In genomic region chr4:8780086-8780485, GRCh38 we compare ENCODE assay signal across 24 cellular contexts.
A peak's percentile ranks its signal among the peaks of the same experiment; 100 is the strongest.
DNase-seq lines count a peak whose midpoint lies in the region; ATAC-seq, FAIRE-seq and TF ChIP-seq lines count a peak whose summit lies in the region.
"Had no signal": no experiment of that assay in that cellular context is flagged by ENCODE, and none has a peak within 500 bp of the region (broad histone marks: within the 10 kb centered on the region; RNA-seq: fewer than 3 reads in every experiment).

No MANE protein-coding gene starts in this region.

- H3K27me3 ChIP-seq in H1 (replicated peaks in 1 of 4; ENCODE audit: control insufficient read depth in 3 of 4, extremely low read depth in 1 of 4, insufficient read depth in 3 of 4, low read length in 3 of 4): no peaks in the 10 kb centered on the region
- no peaks in the 10 kb centered on the region for H3K27me3 ChIP-seq in gastrocnemius medialis
- H3K27me3 ChIP-seq: BE2C, BLaER1 had no signal

- H2AK5ac ChIP-seq in H1 (ENCODE audit: low read depth, low read length): no peak overlapping the region

- ATAC-seq in Right ventricle myocardium inferior: no peak
- ATAC-seq in Right ventricle myocardium superior (ENCODE audit: poor library complexity): no peak
- no peak for ATAC-seq in gastrocnemius medialis
- ATAC-seq: A549, GM12878 had no signal

- H4K20me1 ChIP-seq in H1 (replicated peaks in 1 of 2; ENCODE audit: control insufficient read depth in 1 of 2, insufficient read depth in 2 of 2, low read length in 2 of 2): no peaks in the 10 kb centered on the region
- H4K20me1 ChIP-seq: BLaER1 had no signal

- H3K14ac ChIP-seq in H1 (ENCODE audit: insufficient read length): no peak overlapping the region

- no peak for FAIRE-seq in H1 (lab: Jason Lieb, UNC)
- FAIRE-seq: A549, GM12878, GM12892, GM18507 had no signal

- no peak overlapping the region for H2BK20ac ChIP-seq in H1 (ENCODE audit: low read length)

- 84% methylated on average over 11 of the region's 13 CpGs; no CpG with 5 or more reads in 1 of the 2 experiments for WGBS in H1 (ENCODE audit: extremely low coverage in 1 of 2, insufficient coverage in 1 of 2, insufficient read length in 1 of 2, insufficient replicate concordance in 2 of 2, low coverage in 1 of 2, low lambda C conversion rate in 2 of 2, missing lambda C conversion rate in 1 of 2), 2 experiments

- POLR2A ChIA-PET in H1 (lab: Charles Lee; ENCODE audit: partially characterized antibody): no interaction called here

- TF ChIP-seq CTCF in H1 (IDR thresholded peaks at IDR 0.05; ENCODE audit: control extremely low read depth in 1 of 3, insufficient read depth in 1 of 3, low read depth in 1 of 3, low read length in 3 of 3) (no peak), gastrocnemius medialis (IDR thresholded peaks at IDR 0.05 in 4 of 5, conservative IDR thresholded peaks at IDR 0.05 in 1 of 5) (no peak)

- intact Hi-C loops in Right ventricle myocardium inferior (cut with DNase I) (no loop called here), Right ventricle myocardium superior (cut with DNase I) (no loop called here), gastrocnemius medialis (cut with DNase I; ENCODE audit: low total_unique reads) (no loop called here)

- TF ChIP-seq EP300 in H1 (IDR thresholded peaks at IDR 0.05; ENCODE audit: borderline replicate concordance in 1 of 2, low read depth in 2 of 2, low read length in 2 of 2): no peak

- H3K23me2 ChIP-seq in H1 (ENCODE audit: low read depth, low read length): no peaks in the 10 kb centered on the region

- no peak for TF ChIP-seq RAD21 in H1 (IDR thresholded peaks at IDR 0.05 in 1 of 2, conservative IDR thresholded peaks at IDR 0.05 in 1 of 2; ENCODE audit: low read depth in 2 of 2, low read length in 2 of 2)

- no peak overlapping the region for H4K91ac ChIP-seq in H1 (replicated peaks; ENCODE audit: insufficient read length, low read length)

- DNase-seq in Right ventricle myocardium inferior (ENCODE audit: missing footprints) (peak; percentile 50), Right ventricle myocardium superior (no peak), H1 (ENCODE audit: low read depth in 1 of 2, low spot score in 2 of 2) (no peak), NCI-H1092 (lab: John Stamatoyannopoulos, UW) (no peak), gastrocnemius medialis (no peak)
- DNase-seq: BE2C; C1 segment of cervical spinal cord; CD4-positive, alpha-beta memory T cell; CD4-positive, CD25-positive, alpha-beta regulatory T cell; CD8-positive, alpha-beta memory T cell; COR-L47; DMS 273 treated with DMSO at 0.1 percent for 48 hours; DMS153; DMS53; DMS79; DND-41; EL; GDM1 had no signal

- H3K4me3 ChIP-seq in H1 (ENCODE audit: extremely low read depth in 1 of 4, insufficient read depth in 2 of 4, low read depth in 3 of 4, low read length in 4 of 4) (no peak overlapping the region), gastrocnemius medialis (no peak overlapping the region)
- H3K4me3 ChIP-seq: A549, BLaER1, GM12878 had no signal

- H3K56ac ChIP-seq in H1 (replicated peaks; ENCODE audit: insufficient read length, low read depth, low read length): no peak overlapping the region

- no peak overlapping the region for H3K9ac ChIP-seq in H1 (replicated peaks in 1 of 4; ENCODE audit: extremely low read depth in 1 of 4, low read depth in 3 of 4, low read length in 3 of 4)
- H3K9ac ChIP-seq: BLaER1 had no signal

- CTCF ChIA-PET in H1 (lab: Charles Lee; ENCODE audit: partially characterized antibody): interaction anchor here (1.6 kb wide), 1 partner anchor 17 kb away, joined by 4 read pairs; no protein-coding TSS in a partner anchor

- no peaks in the 10 kb centered on the region for H3K79me2 ChIP-seq in H1 (ENCODE audit: control insufficient read depth in 1 of 2, insufficient read depth in 2 of 2, low read length in 2 of 2)

- peak overlapping the region; percentile 51; the same call in 1 of the 2 replicates for H4K8ac ChIP-seq in H1 (ENCODE audit: extremely low read depth, insufficient read depth, low read length)

- H2AFZ ChIP-seq in H1 (ENCODE audit: low read length): no peak overlapping the region

- no peak overlapping the region for H2BK12ac ChIP-seq in H1 (ENCODE audit: low read depth, low read length)

- H2BK120ac ChIP-seq in H1 (replicated peaks; ENCODE audit: low read depth, low read length): no peak overlapping the region

- H3K27ac ChIP-seq in H1 (ENCODE audit: low read depth, low read length): no peak overlapping the region
- no peak overlapping the region for H3K27ac ChIP-seq in gastrocnemius medialis
- H3K27ac ChIP-seq: 22Rv1, A549, BLaER1 had no signal

- TF ChIP-seq POLR2A in H1 (IDR thresholded peaks at IDR 0.05; ENCODE audit: control extremely low read depth in 1 of 2, low read depth in 2 of 2, low read length in 2 of 2): no peak
- no peak for TF ChIP-seq POLR2A in gastrocnemius medialis (IDR thresholded peaks at IDR 0.05)

- no peak overlapping the region for H4K5ac ChIP-seq in H1 (ENCODE audit: insufficient read length, low read depth, low read length)

- no peaks in the 10 kb centered on the region for H3K36me3 ChIP-seq in H1 (ENCODE audit: control insufficient read depth in 2 of 4, insufficient read depth in 4 of 4, low read length in 3 of 4)
- H3K36me3 ChIP-seq in gastrocnemius medialis: no peaks in the 10 kb centered on the region
- H3K36me3 ChIP-seq: BE2C, BLaER1 had no signal

- H2BK15ac ChIP-seq in H1 (ENCODE audit: low read length): no peak overlapping the region

- H3K9me3 ChIP-seq in H1 (ENCODE audit: insufficient read depth in 2 of 2, low read depth in 1 of 2, low read length in 1 of 2) (no peaks in the 10 kb centered on the region), gastrocnemius medialis (no peaks in the 10 kb centered on the region)
- H3K9me3 ChIP-seq: A549, BE2C, BLaER1 had no signal

- H3K4ac ChIP-seq in H1 (replicated peaks; ENCODE audit: insufficient read length, low read depth, low read length): no peak overlapping the region

- H3K23ac ChIP-seq in H1 (ENCODE audit: insufficient read length): no peak overlapping the region

- H3K79me1 ChIP-seq in H1 (ENCODE audit: low read depth, low read length): no peaks in the 10 kb centered on the region

- in situ Hi-C loops in gastrocnemius medialis (cut with MboI; ENCODE audit: low sequenced_read_pairs in 4 of 4): no loop called here

- H3K4me1 ChIP-seq in H1 (replicated peaks in 1 of 4; ENCODE audit: control insufficient read depth in 3 of 4, insufficient read depth in 4 of 4, low read length in 3 of 4) (no peaks in the 10 kb centered on the region; a peak in 1 of 7 replicates), gastrocnemius medialis (no peaks in the 10 kb centered on the region)
- H3K4me1 ChIP-seq: A549, BE2C, BLaER1 had no signal

- H2BK5ac ChIP-seq in H1 (ENCODE audit: low read depth, low read length): no peak overlapping the region

- no peak overlapping the region for H3K18ac ChIP-seq in H1 (ENCODE audit: extremely low read depth, low read length)

- no peak overlapping the region for H3K4me2 ChIP-seq in H1 (ENCODE audit: insufficient read depth in 1 of 2, low read depth in 2 of 2, low read length in 2 of 2)
- H3K4me2 ChIP-seq: A549, BLaER1 had no signal

TF ChIP-seq in H1, 55 proteins besides CTCF, POLR2A, EP300 and RAD21 (continues in another document):
- TF ChIP-seq CHD1 (IDR thresholded peaks at IDR 0.05; ENCODE audit: low read depth, low read length) (no peak), GTF2F1 (IDR thresholded peaks at IDR 0.05; ENCODE audit: borderline replicate concordance, low read depth, low read length) (no peak), SP1 (IDR thresholded peaks at IDR 0.05; ENCODE audit: low read depth, low read length) (no peak), PHF8 (conservative IDR thresholded peaks at IDR 0.05; ENCODE audit: low read depth, low read length) (no peak), RFX5 (IDR thresholded peaks at IDR 0.05; ENCODE audit: borderline replicate concordance, low read depth, low read length) (no peak), BRCA1 (IDR thresholded peaks at IDR 0.05; ENCODE audit: low read depth, low read length) (no peak), BACH1 (IDR thresholded peaks at IDR 0.05; ENCODE audit: low read length) (no peak), TAF1 (IDR thresholded peaks at IDR 0.05; ENCODE audit: low read depth, low read length) (no peak), CREB1 (IDR thresholded peaks at IDR 0.05) (no peak), FOSL1 (IDR thresholded peaks at IDR 0.05; ENCODE audit: insufficient read depth, low read depth, low read length) (no peak), BCL11A (IDR thresholded peaks at IDR 0.05; ENCODE audit: low read depth in 2 of 2, low read length in 2 of 2) (no peak), USF2 (IDR thresholded peaks at IDR 0.05; ENCODE audit: low read length) (no peak), RNF2 (IDR thresholded peaks at IDR 0.05; ENCODE audit: borderline replicate concordance, low read depth, low read length, missing control alignments, poor library complexity, severe bottlenecking) (no peak), TAF7 (optimal IDR thresholded peaks at IDR 0.05; ENCODE audit: borderline replicate concordance, low read depth, low read length) (no peak)
- TF ChIP-seq, protein P1, sequence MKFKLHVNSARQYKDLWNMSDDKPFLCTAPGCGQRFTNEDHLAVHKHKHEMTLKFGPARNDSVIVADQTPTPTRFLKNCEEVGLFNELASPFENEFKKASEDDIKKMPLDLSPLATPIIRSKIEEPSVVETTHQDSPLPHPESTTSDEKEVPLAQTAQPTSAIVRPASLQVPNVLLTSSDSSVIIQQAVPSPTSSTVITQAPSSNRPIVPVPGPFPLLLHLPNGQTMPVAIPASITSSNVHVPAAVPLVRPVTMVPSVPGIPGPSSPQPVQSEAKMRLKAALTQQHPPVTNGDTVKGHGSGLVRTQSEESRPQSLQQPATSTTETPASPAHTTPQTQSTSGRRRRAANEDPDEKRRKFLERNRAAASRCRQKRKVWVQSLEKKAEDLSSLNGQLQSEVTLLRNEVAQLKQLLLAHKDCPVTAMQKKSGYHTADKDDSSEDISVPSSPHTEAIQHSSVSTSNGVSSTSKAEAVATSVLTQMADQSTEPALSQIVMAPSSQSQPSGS (IDR thresholded peaks at IDR 0.05; ENCODE audit: low read length): no peak
